1 cellular context compared by ENCODE assay signal in genomic region chr6:107990587-107990986, GRCh38.
TF ChIP-seq lines count a peak whose summit lies in the region.

No MANE protein-coding gene starts in this region.

TF ChIP-seq in K562, 482 proteins besides CTCF, POLR2A, EP300 and RAD21:
- TF ChIP-seq CBFA2T2 (conservative IDR thresholded peaks at IDR 0.05) (peak; percentile 45), DPF2 (IDR thresholded peaks at IDR 0.05) (peak; percentile 83), EHMT2 (IDR thresholded peaks at IDR 0.05) (peak; percentile 47; the same call in 1 of the 2 replicates), SMARCA4 (IDR thresholded peaks at IDR 0.05) (peak; percentile 67; the same call in 1 of the 2 replicates), NFIC (IDR thresholded peaks at IDR 0.05) (0 out of 2 replicates have a peak, but pooled peaks have one; percentile 17), CXXC5 (CRISPR knock-in tag; IDR thresholded peaks at IDR 0.05) (0 out of 2 replicates have a peak, but pooled peaks have one; percentile 7), CC2D1A (IDR thresholded peaks at IDR 0.05) (0 out of 2 replicates have a peak, but pooled peaks have one; percentile 38), MTA2 (IDR thresholded peaks at IDR 0.05; ENCODE audit: low read depth) (peak; percentile 54; the same call in 1 of the 2 replicates), CBFA2T3 (IDR thresholded peaks at IDR 0.05) (peak; percentile 77), LEF1 (IDR thresholded peaks at IDR 0.05) (peak; percentile 67; the same call in 1 of the 2 replicates), ARID1B (IDR thresholded peaks at IDR 0.05) (peak; percentile 84), NCOR1 (IDR thresholded peaks at IDR 0.05) (peak; percentile 61), TCF3 (CRISPR knock-in tag; IDR thresholded peaks at IDR 0.05) (peak; percentile 78), TAL1 (IDR thresholded peaks at IDR 0.05) (peak; percentile 59; the same call in 1 of the 2 replicates), GATAD2A (IDR thresholded peaks at IDR 0.05) (0 out of 2 replicates have a peak, but pooled peaks have one; percentile 58), TRIM24 (IDR thresholded peaks at IDR 0.05) (0 out of 4 replicates have a peak, but pooled peaks of 1 of the 2 experiments have one; percentile 34), EGR1 (conservative IDR thresholded peaks at IDR 0.05) (peak; percentile 77), ERF (CRISPR knock-in tag; IDR thresholded peaks at IDR 0.05) (0 out of 2 replicates have a peak, but pooled peaks have one; percentile 32)
